In genomic region chr4:13067077-13067476, GRCh38 we compare ENCODE assay signal across 10 cellular contexts.
"Had no signal": no experiment of that assay in that cellular context is flagged by ENCODE, and none has a peak within 500 bp of the region (broad histone marks: within the 10 kb centered on the region; RNA-seq: fewer than 3 reads in every experiment).

No MANE protein-coding gene starts in this region.

- ATAC-seq: HepG2 had no signal

- H3K4me2 ChIP-seq: KMS-11 had no signal

- H3K27ac ChIP-seq: HL-60, KMS-11 had no signal

- DNase-seq: IMR-90, Karpas-422, Kasumi-1, KBM-7, KG1 had no signal

- H3K9ac ChIP-seq: KMS-11 had no signal

- FAIRE-seq: HepG2, HTR-8/SVneo had no signal

- H3K4me1 Mint-ChIP-seq: IgD-negative memory B cell had no signal

- H3K4me3 Mint-ChIP-seq: IgD-negative memory B cell had no signal

- H3K27ac Mint-ChIP-seq: IgD-negative memory B cell had no signal
